19 cellular contexts compared by ENCODE assay signal in the genomic region with DNA sequence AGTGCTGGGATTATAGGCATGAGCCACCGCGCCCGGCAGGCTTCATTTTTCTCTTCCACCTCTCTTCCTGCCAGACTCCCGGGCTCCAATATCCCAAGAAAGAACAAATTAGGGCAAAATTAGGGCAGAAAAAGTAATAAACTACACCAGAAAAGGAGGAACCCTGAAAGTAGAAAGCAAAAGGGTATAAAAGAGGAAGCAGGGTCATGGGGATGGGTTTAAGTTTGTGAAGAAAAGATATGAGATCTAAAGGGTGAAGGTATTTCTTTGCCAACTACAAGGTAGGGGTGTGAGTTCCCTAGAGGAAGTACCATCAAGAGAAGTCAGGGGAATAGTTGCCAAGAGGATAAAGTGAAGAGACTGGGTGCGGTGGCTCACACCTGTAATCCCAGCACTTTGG. TPM values are rescaled to one million over a fixed set of nuclear protein-coding genes. Genes with fewer than 3 reads are reported as not detected.
A peak's percentile ranks its signal among the peaks of the same experiment; 100 is the strongest.
DNase-seq lines count a peak whose midpoint lies in the region; ATAC-seq, FAIRE-seq and TF ChIP-seq lines count a peak whose summit lies in the region.
"Had no signal": no experiment of that assay in that cellular context is flagged by ENCODE, and none has a peak within 500 bp of the region (broad histone marks: within the 10 kb centered on the region; RNA-seq: fewer than 3 reads in every experiment).

No MANE protein-coding gene starts in this region.

- intact Hi-C loops in activated CD4-positive, alpha-beta T cell treated with anti-CD3 and anti-CD28 coated beads, Interleukin-2, amount 10 ng/mL, durations not matched to agents 24 days and 14 days (cut with micrococcal nuclease): no loop called here
- intact Hi-C loops in K562 (cut with micrococcal nuclease): no loop called here

- H3K27me3 ChIP-seq in K562 (ENCODE audit: control insufficient read depth in 2 of 2, insufficient read depth in 2 of 2, low read length in 2 of 2): no peaks in the 10 kb centered on the region
- H3K27me3 ChIP-seq: breast epithelium had no signal

- no peaks in the 10 kb centered on the region for H3K79me2 ChIP-seq in K562 (ENCODE audit: control insufficient read depth, insufficient read depth, low read length)

- no peak overlapping the region for H3K27ac ChIP-seq in K562 (ENCODE audit: extremely low read depth, low read depth, low read length)
- H3K27ac ChIP-seq: A549, breast epithelium had no signal

- H3K36me3 Mint-ChIP-seq in activated CD4-positive, alpha-beta T cell treated with anti-CD3 and anti-CD28 coated beads, Interleukin-2, amount 10 ng/mL, durations not matched to agents 24 days and 14 days (ENCODE audit: low read depth): peaks cover 58% of the 10 kb centered on the region
- H3K36me3 Mint-ChIP-seq in stimulated activated effector memory CD8-positive, alpha-beta T cell treated with anti-CD3 and anti-CD28 coated beads, Interleukin-12 subunit alpha, Interleukin-12 subunit beta, amount 100 ng/mL, for 72 hours: peaks cover 82% of the 10 kb centered on the region
- H3K36me3 Mint-ChIP-seq: mesothelial cell of epicardium had no signal

- TF ChIP-seq POLR2A in K562 (conservative IDR thresholded peaks at IDR 0.05): no peak

- 64% methylated on average over 5 of the region's 5 CpGs for WGBS in K562 (ENCODE audit: insufficient coverage, low coverage, missing lambda C conversion rate)

- no peak for DNase-seq in activated CD4-positive, alpha-beta T cell treated with anti-CD3 and anti-CD28 coated beads, Interleukin-2, amount 10 ng/mL, durations not matched to agents 24 days and 14 days
- no peak for DNase-seq in activated CD4-positive, alpha-beta T cell treated with anti-CD3 and anti-CD28 coated beads for 4 hours
- DNase-seq in OCI-M1 (lab: John Stamatoyannopoulos, UW) (peak; percentile 44), K562 (ENCODE audit: extremely low read depth in 1 of 4, low spot score in 3 of 4) (no peak), AG08396 (ENCODE audit: low spot score) (no peak), HPDE6-E6E7 (ENCODE audit: extremely low spot score) (no peak)
- DNase-seq in stimulated activated effector memory CD8-positive, alpha-beta T cell treated with anti-CD3 and anti-CD28 coated beads, Interleukin-12 subunit alpha, Interleukin-12 subunit beta, amount 100 ng/mL, for 72 hours (ENCODE audit: low spot score in 2 of 2): no peak
- DNase-seq: KG1; NCI-H1436; nucleus accumbens; stimulated activated CD4-positive, alpha-beta T cell treated with anti-CD3 and anti-CD28 coated beads, Interleukin-4, amount 100 ng/mL, for 1 hour; trophoblast cell had no signal

- in situ Hi-C loops in K562 (cut with MboI): no loop called here

- H2AFZ ChIP-seq in K562 (ENCODE audit: low read depth, low read length): no peak overlapping the region

- no peak for TF ChIP-seq RAD21 in K562 (CRISPR knock-in tag; conservative IDR thresholded peaks at IDR 0.05 in 1 of 2, IDR thresholded peaks at IDR 0.05 in 1 of 2)

- no peak for ATAC-seq in K562
- no peak for ATAC-seq in stimulated activated effector memory CD8-positive, alpha-beta T cell treated with anti-CD3 and anti-CD28 coated beads, Interleukin-12 subunit alpha, Interleukin-12 subunit beta, amount 100 ng/mL, for 72 hours
- no peak for ATAC-seq in HG02623 (IDR thresholded peaks at IDR 0.05; ENCODE audit: unreplicated experiment)
- ATAC-seq: A549; activated naive CD4-positive, alpha-beta T cell treated with anti-CD3 and anti-CD28 coated beads, Interleukin-2, amount 50 U/mL, for 72 hours; sciatic nerve had no signal

- H3K9me3 ChIP-seq in K562 (replicated peaks; ENCODE audit: control insufficient read depth, insufficient read depth, low read depth, low read length): no peaks in the 10 kb centered on the region
- H3K9me3 ChIP-seq: A549, breast epithelium had no signal

- no peak overlapping the region for H3K4me2 ChIP-seq in K562 (ENCODE audit: insufficient read depth, low read length)

- POLR2A ChIA-PET in K562 (lab: Yijun Ruan, JAX): interaction anchor here (0.6 to 1.6 kb wide), 3 partner anchors 14 to 49 kb away, joined by 3 to 4 read pairs (median 3); a partner anchor contains a TSS

- H3K4me1 Mint-ChIP-seq in activated CD4-positive, alpha-beta T cell treated with anti-CD3 and anti-CD28 coated beads, Interleukin-2, amount 10 ng/mL, durations not matched to agents 24 days and 14 days: peaks cover 42% of the 10 kb centered on the region
- H3K4me1 Mint-ChIP-seq in stimulated activated effector memory CD8-positive, alpha-beta T cell treated with anti-CD3 and anti-CD28 coated beads, Interleukin-12 subunit alpha, Interleukin-12 subunit beta, amount 100 ng/mL, for 72 hours: peaks cover 54% of the 10 kb centered on the region

- peaks cover 4 to 13% of the 10 kb centered on the region in 2 experiments; a peak in 3 of 5 replicates for H3K4me1 ChIP-seq in K562 (replicated peaks in 1 of 2; ENCODE audit: control insufficient read depth in 2 of 2, insufficient read depth in 2 of 2, low read length in 2 of 2)
- H3K4me1 ChIP-seq: breast epithelium had no signal

- no TSS peak for BruUV-seq in K562 (replicated peaks; lab: Mats Ljungman, UMichigan)

- H3K4me3 Mint-ChIP-seq in activated CD4-positive, alpha-beta T cell treated with anti-CD3 and anti-CD28 coated beads, Interleukin-2, amount 10 ng/mL, durations not matched to agents 24 days and 14 days: no peak overlapping the region
- no peak overlapping the region for H3K4me3 Mint-ChIP-seq in stimulated activated effector memory CD8-positive, alpha-beta T cell treated with anti-CD3 and anti-CD28 coated beads, Interleukin-12 subunit alpha, Interleukin-12 subunit beta, amount 100 ng/mL, for 72 hours
- H3K4me3 Mint-ChIP-seq: mesothelial cell of epicardium had no signal

- H3K4me3 ChIP-seq in K562: no peak overlapping the region
- H3K4me3 ChIP-seq: A549, breast epithelium had no signal

- TF ChIP-seq EP300 in K562 (IDR thresholded peaks at IDR 0.05; ENCODE audit: low read length): no peak

- no peaks in the 10 kb centered on the region for H3K27me3 Mint-ChIP-seq in activated CD4-positive, alpha-beta T cell treated with anti-CD3 and anti-CD28 coated beads, Interleukin-2, amount 10 ng/mL, durations not matched to agents 24 days and 14 days

- no peaks in the 10 kb centered on the region for H3K9me1 ChIP-seq in K562 (ENCODE audit: control insufficient read depth, insufficient read depth, low read length)

- peak overlapping the region; percentile 73 for H3K27ac Mint-ChIP-seq in activated CD4-positive, alpha-beta T cell treated with anti-CD3 and anti-CD28 coated beads, Interleukin-2, amount 10 ng/mL, durations not matched to agents 24 days and 14 days
- peak overlapping the region; percentile 55 for H3K27ac Mint-ChIP-seq in stimulated activated effector memory CD8-positive, alpha-beta T cell treated with anti-CD3 and anti-CD28 coated beads, Interleukin-12 subunit alpha, Interleukin-12 subunit beta, amount 100 ng/mL, for 72 hours
- H3K27ac Mint-ChIP-seq: mesothelial cell of epicardium had no signal

- H3K9ac ChIP-seq in K562 (ENCODE audit: insufficient read depth in 1 of 2, low read depth in 2 of 2, low read length in 2 of 2): no peak overlapping the region

- FAIRE-seq in K562 (lab: Jason Lieb, UNC): no peak
- FAIRE-seq: A549, G401.6 had no signal

- no peak for TF ChIP-seq CTCF in K562 (IDR thresholded peaks at IDR 0.05 in 2 of 3, conservative IDR thresholded peaks at IDR 0.05 in 1 of 3; ENCODE audit: insufficient read depth in 2 of 3, low read depth in 1 of 3, low read length in 3 of 3)

- H3K9me3 Mint-ChIP-seq in activated CD4-positive, alpha-beta T cell treated with anti-CD3 and anti-CD28 coated beads, Interleukin-2, amount 10 ng/mL, durations not matched to agents 24 days and 14 days: no peaks in the 10 kb centered on the region
- H3K9me3 Mint-ChIP-seq in stimulated activated effector memory CD8-positive, alpha-beta T cell treated with anti-CD3 and anti-CD28 coated beads, Interleukin-12 subunit alpha, Interleukin-12 subunit beta, amount 100 ng/mL, for 72 hours: no peaks in the 10 kb centered on the region
- H3K9me3 Mint-ChIP-seq: activated naive CD4-positive, alpha-beta T cell treated with anti-CD3 and anti-CD28 coated beads, Interleukin-2, amount 50 U/mL, for 72 hours; mesothelial cell of epicardium had no signal

- no peaks in the 10 kb centered on the region for H3K36me3 ChIP-seq in K562 (ENCODE audit: control insufficient read depth, insufficient read depth, low read length)
- H3K36me3 ChIP-seq: breast epithelium had no signal

- CTCF ChIA-PET in K562 (lab: Yijun Ruan, JAX; ENCODE audit: low intra/inter-chr PET ratio): no interaction called here

- no peaks in the 10 kb centered on the region for H4K20me1 ChIP-seq in K562 (replicated peaks; ENCODE audit: control insufficient read depth, insufficient read depth, low read length)

RNA-seq across cellular contexts. Expression of a gene that starts 9.9 kb away (rescaled TPM):
- total RNA-seq in activated CD4-positive, alpha-beta T cell treated with anti-CD3 and anti-CD28 coated beads, Interleukin-2, amount 10 ng/mL, durations not matched to agents 24 days and 14 days: 60.4 and 64.1 TPM in 2 replicates
- 0.53 and 0.81 TPM in 2 replicates for total RNA-seq in K562 (2011; cell fraction: chromatin; rRNA removed; ENCODE audit: low replicate concordance)
- 0.17 and 0.79 TPM in 2 replicates for total RNA-seq in K562 (2011; cell fraction: nucleolus; rRNA removed)
- 0.46 and 1.9 TPM in 2 replicates for total RNA-seq in K562 (2011; cell fraction: nucleoplasm; rRNA removed)
- total RNA-seq in K562 (2014; rRNA removed) (0.82 and 1.3 TPM in 2 replicates), K562 (2014; rRNA removed; fragmentation: Illumina TruSeq; extraction: Trizol) (1.9 and 2.0 TPM in 2 replicates), K562 (2015; rRNA removed; fragmentation: Illumina TruSeq; extraction: Trizol) (4.6 and 5.3 TPM in 2 replicates), K562 (2021) (1.0 and 1.3 TPM in 2 replicates)
- polyA plus RNA-seq in K562 (2011; rRNA removed) (0.45 and 0.76 TPM in 2 replicates), K562 (2014; fragmentation: Illumina TruSeq; extraction: Trizol) (1.9 and 2.3 TPM in 2 replicates), K562 (2014; fragmentation: Nextera tagmentation; extraction: Ambion mirVana) (1 to 10 TPM; 1.1 to 1.6 TPM), K562 (2014; rRNA removed) (0.95 and 1.4 TPM in 2 replicates)
- 0.09 and 0.47 TPM in 2 replicates for polyA plus RNA-seq in K562 (2011; cell fraction: cytosol; rRNA removed)
- 0.77 and 0.98 TPM in 2 replicates for polyA plus RNA-seq in K562 (2011; cell fraction: nucleus; rRNA removed)
- 2.5 and 7.6 TPM in 2 replicates for polyA plus RNA-seq in K562 (2012)
- 0.46 and 2.4 TPM in 2 replicates for polyA minus RNA-seq in K562 (2011; rRNA and poly(A)+ RNA removed)
- 0.64 TPM in 1 of 2 replicates, not detected in the other for polyA minus RNA-seq in K562 (2011; cell fraction: cytosol; rRNA and poly(A)+ RNA removed)
- polyA minus RNA-seq in K562 (2011; cell fraction: nucleus; rRNA and poly(A)+ RNA removed): 0.81 and 2.4 TPM in 2 replicates
- total RNA-seq: mesothelial cell of epicardium had no signal
- polyA plus RNA-seq: A549 had no signal

RNA-seq across cellular contexts. Expression of a gene that starts 25.7 kb away (rescaled TPM):
- total RNA-seq in activated CD4-positive, alpha-beta T cell treated with anti-CD3 and anti-CD28 coated beads, Interleukin-2, amount 10 ng/mL, durations not matched to agents 24 days and 14 days: 0.40 and 1.0 TPM in 2 replicates
- total RNA-seq in K562 (2011; cell fraction: chromatin; rRNA removed; ENCODE audit: low replicate concordance): 1.4 and 2.8 TPM in 2 replicates
- total RNA-seq in K562 (2011; cell fraction: nucleolus; rRNA removed): 0.53 and 0.67 TPM in 2 replicates
- total RNA-seq in K562 (2011; cell fraction: nucleoplasm; rRNA removed): 0.95 and 2.5 TPM in 2 replicates
- 0.09 and 0.12 TPM in 2 replicates for total RNA-seq in K562 (2014; rRNA removed)
- 0.32 and 0.33 TPM in 2 replicates for total RNA-seq in K562 (2014; rRNA removed; fragmentation: Illumina TruSeq; extraction: Trizol)
- total RNA-seq in K562 (2015; rRNA removed; fragmentation: Illumina TruSeq; extraction: Trizol): 0.19 and 0.36 TPM in 2 replicates
- total RNA-seq in K562 (2021): 0.09 and 0.72 TPM in 2 replicates
- polyA plus RNA-seq in K562 (2011; rRNA removed): 0.25 and 0.74 TPM in 2 replicates
- 0.10 and 0.15 TPM in 2 replicates for polyA plus RNA-seq in K562 (2011; cell fraction: cytosol; rRNA removed)
- 0.85 and 1.2 TPM in 2 replicates for polyA plus RNA-seq in K562 (2011; cell fraction: nucleus; rRNA removed)
- polyA plus RNA-seq in K562 (2012): 0.20 and 0.43 TPM in 2 replicates
- polyA plus RNA-seq in K562 (2014; fragmentation: Illumina TruSeq; extraction: Trizol): 0.06 and 0.26 TPM in 2 replicates
- under 1 TPM in 1 of 2 experiments, not detected in 1; 0.42 TPM for polyA plus RNA-seq in K562 (2014; fragmentation: Nextera tagmentation; extraction: Ambion mirVana)
- 0.32 and 0.78 TPM in 2 replicates for polyA plus RNA-seq in K562 (2014; rRNA removed)
- 0.48 and 1.2 TPM in 2 replicates for polyA minus RNA-seq in K562 (2011; rRNA and poly(A)+ RNA removed)
- not detected in 2 replicates for polyA minus RNA-seq in K562 (2011; cell fraction: cytosol; rRNA and poly(A)+ RNA removed)
- polyA minus RNA-seq in K562 (2011; cell fraction: nucleus; rRNA and poly(A)+ RNA removed): 0.33 and 0.40 TPM in 2 replicates

RNA-seq across cellular contexts. Expression of a gene that starts 43.0 kb away (rescaled TPM):
- total RNA-seq in activated CD4-positive, alpha-beta T cell treated with anti-CD3 and anti-CD28 coated beads, Interleukin-2, amount 10 ng/mL, durations not matched to agents 24 days and 14 days: 41.7 and 42.3 TPM in 2 replicates
- 103 and 194 TPM in 2 replicates for total RNA-seq in K562 (2011; cell fraction: chromatin; rRNA removed; ENCODE audit: low replicate concordance)
- 47.9 and 67.8 TPM in 2 replicates for total RNA-seq in K562 (2011; cell fraction: nucleolus; rRNA removed)
- total RNA-seq in K562 (2011; cell fraction: nucleoplasm; rRNA removed): 93.6 and 108 TPM in 2 replicates
- total RNA-seq in K562 (2014; rRNA removed) (15.8 and 20.2 TPM in 2 replicates), K562 (2014; rRNA removed; fragmentation: Illumina TruSeq; extraction: Trizol) (24.6 and 30.4 TPM in 2 replicates), K562 (2015; rRNA removed; fragmentation: Illumina TruSeq; extraction: Trizol) (21.2 and 21.7 TPM in 2 replicates), K562 (2021) (22.2 and 23.8 TPM in 2 replicates)
- polyA plus RNA-seq in K562 (2011; rRNA removed) (36.5 and 37.3 TPM in 2 replicates), K562 (2014; fragmentation: Illumina TruSeq; extraction: Trizol) (26.7 and 28.5 TPM in 2 replicates), K562 (2014; fragmentation: Nextera tagmentation; extraction: Ambion mirVana) (10 to 100 TPM; 21.9 to 28.2 TPM), K562 (2014; rRNA removed) (26.1 and 32.0 TPM in 2 replicates)
- polyA plus RNA-seq in K562 (2011; cell fraction: cytosol; rRNA removed): 11.8 and 29.3 TPM in 2 replicates
- polyA plus RNA-seq in K562 (2011; cell fraction: nucleus; rRNA removed): 66.6 and 88.6 TPM in 2 replicates
- polyA plus RNA-seq in K562 (2012): 19.7 and 20.1 TPM in 2 replicates
- 47.9 and 53.5 TPM in 2 replicates for polyA minus RNA-seq in K562 (2011; rRNA and poly(A)+ RNA removed)
- 15.7 and 16.8 TPM in 2 replicates for polyA minus RNA-seq in K562 (2011; cell fraction: cytosol; rRNA and poly(A)+ RNA removed)
- 24.4 and 47.7 TPM in 2 replicates for polyA minus RNA-seq in K562 (2011; cell fraction: nucleus; rRNA and poly(A)+ RNA removed)

RNA-seq across cellular contexts. Expression of a gene that starts 43.5 kb away (rescaled TPM):
- 21.5 and 22.5 TPM in 2 replicates for total RNA-seq in activated CD4-positive, alpha-beta T cell treated with anti-CD3 and anti-CD28 coated beads, Interleukin-2, amount 10 ng/mL, durations not matched to agents 24 days and 14 days
- total RNA-seq in K562 (2011; cell fraction: chromatin; rRNA removed; ENCODE audit: low replicate concordance): 9.0 and 11.8 TPM in 2 replicates
- total RNA-seq in K562 (2011; cell fraction: nucleolus; rRNA removed): 8.8 and 8.9 TPM in 2 replicates
- 8.4 and 10.4 TPM in 2 replicates for total RNA-seq in K562 (2011; cell fraction: nucleoplasm; rRNA removed)
- total RNA-seq in K562 (2014; rRNA removed) (10.6 and 15.8 TPM in 2 replicates), K562 (2014; rRNA removed; fragmentation: Illumina TruSeq; extraction: Trizol) (17.2 and 19.2 TPM in 2 replicates), K562 (2015; rRNA removed; fragmentation: Illumina TruSeq; extraction: Trizol) (22.6 and 22.9 TPM in 2 replicates), K562 (2021) (22.8 and 23.7 TPM in 2 replicates)
- polyA plus RNA-seq in K562 (2011; rRNA removed) (11.0 and 11.7 TPM in 2 replicates), K562 (2014; fragmentation: Illumina TruSeq; extraction: Trizol) (25.9 and 28.8 TPM in 2 replicates), K562 (2014; fragmentation: Nextera tagmentation; extraction: Ambion mirVana) (10 to 100 TPM; 12.4 to 22.2 TPM), K562 (2014; rRNA removed) (14.9 and 18.0 TPM in 2 replicates)
- 13.7 and 18.9 TPM in 2 replicates for polyA plus RNA-seq in K562 (2011; cell fraction: cytosol; rRNA removed)
- polyA plus RNA-seq in K562 (2011; cell fraction: nucleus; rRNA removed): 6.8 and 10.7 TPM in 2 replicates
- polyA plus RNA-seq in K562 (2012): 14.8 and 17.9 TPM in 2 replicates
- 14.5 and 14.7 TPM in 2 replicates for polyA minus RNA-seq in K562 (2011; rRNA and poly(A)+ RNA removed)
- 10.4 and 16.3 TPM in 2 replicates for polyA minus RNA-seq in K562 (2011; cell fraction: cytosol; rRNA and poly(A)+ RNA removed)
- 5.1 and 7.6 TPM in 2 replicates for polyA minus RNA-seq in K562 (2011; cell fraction: nucleus; rRNA and poly(A)+ RNA removed)

RNA-seq across cellular contexts. Expression of a gene that starts 49.4 kb away (rescaled TPM):
- total RNA-seq in activated CD4-positive, alpha-beta T cell treated with anti-CD3 and anti-CD28 coated beads, Interleukin-2, amount 10 ng/mL, durations not matched to agents 24 days and 14 days: 20.9 and 21.5 TPM in 2 replicates
- total RNA-seq in K562 (2011; cell fraction: chromatin; rRNA removed; ENCODE audit: low replicate concordance): 20.7 and 44.4 TPM in 2 replicates
- total RNA-seq in K562 (2011; cell fraction: nucleolus; rRNA removed): 13.0 and 14.0 TPM in 2 replicates
- 15.7 and 19.8 TPM in 2 replicates for total RNA-seq in K562 (2011; cell fraction: nucleoplasm; rRNA removed)
- total RNA-seq in K562 (2014; rRNA removed): 12.6 and 13.7 TPM in 2 replicates
- total RNA-seq in K562 (2014; rRNA removed; fragmentation: Illumina TruSeq; extraction: Trizol): 15.4 and 17.2 TPM in 2 replicates
- total RNA-seq in K562 (2015; rRNA removed; fragmentation: Illumina TruSeq; extraction: Trizol): 17.2 and 18.2 TPM in 2 replicates
- total RNA-seq in K562 (2021): 17.6 and 20.3 TPM in 2 replicates
- polyA plus RNA-seq in K562 (2011; rRNA removed): 20.7 and 24.3 TPM in 2 replicates
- polyA plus RNA-seq in K562 (2011; cell fraction: cytosol; rRNA removed): 8.9 and 9.2 TPM in 2 replicates
- 13.6 and 25.6 TPM in 2 replicates for polyA plus RNA-seq in K562 (2011; cell fraction: nucleus; rRNA removed)
- 9.9 and 11.2 TPM in 2 replicates for polyA plus RNA-seq in K562 (2012)
- 12.2 and 12.6 TPM in 2 replicates for polyA plus RNA-seq in K562 (2014; fragmentation: Illumina TruSeq; extraction: Trizol)
- 10 to 100 TPM in 1 of 2 experiments, 1 to 10 TPM in 1; 4.5 to 13.0 TPM for polyA plus RNA-seq in K562 (2014; fragmentation: Nextera tagmentation; extraction: Ambion mirVana)
- polyA plus RNA-seq in K562 (2014; rRNA removed): 7.2 and 10.2 TPM in 2 replicates
- 149 and 167 TPM in 2 replicates for polyA minus RNA-seq in K562 (2011; rRNA and poly(A)+ RNA removed)
- 21.8 and 29.6 TPM in 2 replicates for polyA minus RNA-seq in K562 (2011; cell fraction: cytosol; rRNA and poly(A)+ RNA removed)
- 16.6 and 29.9 TPM in 2 replicates for polyA minus RNA-seq in K562 (2011; cell fraction: nucleus; rRNA and poly(A)+ RNA removed)
